8 cellular contexts compared by ENCODE assay signal in genomic region chr9:37415011-37415719, GRCh38. TPM values are rescaled to one million over a fixed set of nuclear protein-coding genes. Genes with fewer than 3 reads are reported as not detected.
A peak's percentile ranks its signal among the peaks of the same experiment; 100 is the strongest.
DNase-seq lines count a peak whose midpoint lies in the region; ATAC-seq, FAIRE-seq and TF ChIP-seq lines count a peak whose summit lies in the region.

No MANE protein-coding gene starts in this region.

- H2AFZ ChIP-seq in astrocyte (ENCODE audit: low read depth, low read length) = peak overlapping the region; percentile 70

- FAIRE-seq in astrocyte (lab: Jason Lieb, UNC) = peak; percentile 5

- no peaks in the 10 kb centered on the region for H3K27me3 ChIP-seq in astrocyte (ENCODE audit: insufficient read depth, low read length)

- H3K4me1 ChIP-seq in astrocyte (ENCODE audit: insufficient read depth, low read length) = peaks cover 8% of the 10 kb centered on the region

- peak overlapping the region; percentile 44 for H3K27ac Mint-ChIP-seq in astrocyte (ENCODE audit: unreplicated experiment)

- H3K27me3 Mint-ChIP-seq in astrocyte (ENCODE audit: low read depth, unreplicated experiment) = peaks cover 1% of the 10 kb centered on the region

- ATAC-seq in HG02623 (IDR thresholded peaks at IDR 0.05; ENCODE audit: unreplicated experiment) = no peak

- no peaks in the 10 kb centered on the region for H3K36me3 Mint-ChIP-seq in astrocyte (ENCODE audit: low read depth, unreplicated experiment)

- DNase-seq in SHP77 (lab: John Stamatoyannopoulos, UW) (peak; percentile 38 to 49), SHP77 treated with DMSO at 0.1 percent for 48 hours (lab: John Stamatoyannopoulos, UW) (no peak), NCI-H1048 (lab: John Stamatoyannopoulos, UW) (peak; percentile 24), T-helper 22 cell (ENCODE audit: low read depth) (peak; percentile 38), astrocyte (ENCODE audit: low read depth) (peak; percentile 75), hypothalamus (lab: John Stamatoyannopoulos, UW) (peak in 42 of 51 donors; percentile 11 to 74 (median 48)), skeletal muscle cell (ENCODE audit: low read depth) (peak; percentile 22)

- no peaks in the 10 kb centered on the region for H3K9me3 ChIP-seq in astrocyte (ENCODE audit: insufficient read depth, low read depth, low read length)

- peak overlapping the region; percentile 49 for H3K9ac ChIP-seq in astrocyte (ENCODE audit: low read length)

- peak overlapping the region; percentile 13 for H3K27ac ChIP-seq in astrocyte (ENCODE audit: low read depth, low read length)

- no peaks in the 10 kb centered on the region for H4K20me1 ChIP-seq in astrocyte (ENCODE audit: insufficient read depth, low read length)

- no peaks in the 10 kb centered on the region for H3K79me2 ChIP-seq in astrocyte (ENCODE audit: insufficient read depth, low read length)

- TF ChIP-seq CTCF in astrocyte (IDR thresholded peaks at IDR 0.05; ENCODE audit: insufficient read depth, low read depth, low read length) = peak; percentile 80

- peaks cover 23% of the 10 kb centered on the region for H3K4me1 Mint-ChIP-seq in astrocyte (ENCODE audit: low read depth, unreplicated experiment)

- peak overlapping the region; percentile 71 for H3K4me2 ChIP-seq in astrocyte (ENCODE audit: low read length)

- no peak overlapping the region for H3K4me3 ChIP-seq in astrocyte (ENCODE audit: insufficient read depth, low read depth, low read length)
- no peak overlapping the region for H3K4me3 ChIP-seq in skeletal muscle cell (ENCODE audit: low read depth, low read length)

- H3K36me3 ChIP-seq in astrocyte (ENCODE audit: insufficient read depth, low read length) = no peaks in the 10 kb centered on the region

- peak overlapping the region; percentile 48 for H3K4me3 Mint-ChIP-seq in astrocyte (ENCODE audit: unreplicated experiment)

- no peaks in the 10 kb centered on the region for H3K9me3 Mint-ChIP-seq in astrocyte (ENCODE audit: unreplicated experiment)

RNA-seq across cellular contexts. Expression of gene GRHPR, which starts 7.3 kb away (rescaled TPM):
- total RNA-seq in astrocyte = 82.1 and 88.1 TPM in 2 replicates

RNA-seq across cellular contexts. Expression of gene ZBTB5, which starts 50.1 kb away (rescaled TPM):
- total RNA-seq in astrocyte = 11.3 and 12.3 TPM in 2 replicates
